1 cellular context compared by ENCODE assay signal in genomic region chr3:40476478-40477470, GRCh38.
TF ChIP-seq lines count a peak whose summit lies in the region.

Gene ZNF619, plus strand, starts transcription at chr3:40477122. Its CDS starts 858 bp downstream, at chr3:40477980.

TF ChIP-seq in HepG2, 621 proteins besides CTCF, POLR2A, EP300 and RAD21 (continued from another document and continues in another):
- peak; percentile 99 for TF ChIP-seq ZNF574 (CRISPR knock-in tag; IDR thresholded peaks at IDR 0.05)
- TF ChIP-seq HMGA1 (CRISPR knock-in tag; conservative IDR thresholded peaks at IDR 0.05) = no peak
- TF ChIP-seq ZNF354B (CRISPR knock-in tag; IDR thresholded peaks at IDR 0.05) = no peak
- TF ChIP-seq ZNF451 (CRISPR knock-in tag; IDR thresholded peaks at IDR 0.05) = no peak
- TF ChIP-seq HMGXB4 (CRISPR knock-in tag; IDR thresholded peaks at IDR 0.05; ENCODE audit: borderline replicate concordance in 1 of 2, low read depth in 1 of 2) = no peak; a peak in 2 of 4 replicates
- no peak for TF ChIP-seq CEBPG (CRISPR knock-in tag; IDR thresholded peaks at IDR 0.05)
- no peak for TF ChIP-seq CREB1 (IDR thresholded peaks at IDR 0.05)
- TF ChIP-seq CREB1 (CRISPR knock-in tag; IDR thresholded peaks at IDR 0.05) = no peak
- TF ChIP-seq KLF16 (CRISPR knock-in tag; IDR thresholded peaks at IDR 0.05) = no peak
- no peak for TF ChIP-seq HOXD1 (CRISPR knock-in tag; IDR thresholded peaks at IDR 0.05)
- no peak for TF ChIP-seq ZNF589 (CRISPR knock-in tag; conservative IDR thresholded peaks at IDR 0.05)
- no peak for TF ChIP-seq ZNF513 (CRISPR knock-in tag; conservative IDR thresholded peaks at IDR 0.05)
- TF ChIP-seq ZNF281 (CRISPR knock-in tag; IDR thresholded peaks at IDR 0.05; ENCODE audit: borderline replicate concordance) = no peak
- TF ChIP-seq NR0B2 (CRISPR knock-in tag; IDR thresholded peaks at IDR 0.05) = no peak
- no peak for TF ChIP-seq PATZ1 (CRISPR knock-in tag; IDR thresholded peaks at IDR 0.05)
- TF ChIP-seq ZNF746 (CRISPR knock-in tag; IDR thresholded peaks at IDR 0.05) = no peak
- TF ChIP-seq MXD4 (CRISPR knock-in tag; IDR thresholded peaks at IDR 0.05) = no peak
- TF ChIP-seq ZFP90 (CRISPR knock-in tag; IDR thresholded peaks at IDR 0.05; ENCODE audit: borderline replicate concordance) = 0 out of 2 replicates have a peak, but pooled peaks have one; percentile 66
- no peak for TF ChIP-seq EHMT2 (IDR thresholded peaks at IDR 0.05; ENCODE audit: borderline replicate concordance, low read depth, low read length)
- no peak for TF ChIP-seq ZNF776 (CRISPR knock-in tag; IDR thresholded peaks at IDR 0.05)
- TF ChIP-seq KDM5A (IDR thresholded peaks at IDR 0.05; ENCODE audit: borderline replicate concordance, low read length) = peak; percentile 54; the same call in 1 of the 2 replicates
- TF ChIP-seq ZNF557 (CRISPR knock-in tag; IDR thresholded peaks at IDR 0.05) = 0 out of 2 replicates have a peak, but pooled peaks have one; percentile 43
- TF ChIP-seq ZNF10 (CRISPR knock-in tag; IDR thresholded peaks at IDR 0.05; ENCODE audit: borderline replicate concordance, low read depth) = no peak
- TF ChIP-seq ZXDC (CRISPR knock-in tag; IDR thresholded peaks at IDR 0.05) = no peak
- no peak for TF ChIP-seq MTF1 (CRISPR knock-in tag; IDR thresholded peaks at IDR 0.05)
- no peak for TF ChIP-seq PBX2 (CRISPR knock-in tag; IDR thresholded peaks at IDR 0.05)
- no peak for TF ChIP-seq ZNF33B (CRISPR knock-in tag; IDR thresholded peaks at IDR 0.05)
- no peak for TF ChIP-seq NFIB (CRISPR knock-in tag; IDR thresholded peaks at IDR 0.05; ENCODE audit: borderline replicate concordance)
- TF ChIP-seq SNAPC2 (CRISPR knock-in tag; IDR thresholded peaks at IDR 0.05) = no peak
- no peak for TF ChIP-seq KLF11 (CRISPR knock-in tag; IDR thresholded peaks at IDR 0.05)
- no peak for TF ChIP-seq FUBP1 (CRISPR knock-in tag; IDR thresholded peaks at IDR 0.05; ENCODE audit: borderline replicate concordance)
- TF ChIP-seq ZGPAT (CRISPR knock-in tag; IDR thresholded peaks at IDR 0.05) = peak; percentile 71
- TF ChIP-seq NFYC (CRISPR knock-in tag; IDR thresholded peaks at IDR 0.05) = no peak
- no peak for TF ChIP-seq TSC22D2 (CRISPR knock-in tag; IDR thresholded peaks at IDR 0.05; ENCODE audit: borderline replicate concordance)
- peak; percentile 67 for TF ChIP-seq TBX2 (CRISPR knock-in tag; IDR thresholded peaks at IDR 0.05; ENCODE audit: borderline replicate concordance)
- no peak for TF ChIP-seq MIER3 (CRISPR knock-in tag; IDR thresholded peaks at IDR 0.05; ENCODE audit: borderline replicate concordance)
- 0 out of 2 replicates have a peak, but pooled peaks have one; percentile 31 for TF ChIP-seq ZBTB42 (CRISPR knock-in tag; IDR thresholded peaks at IDR 0.05)
- 0 out of 2 replicates have a peak, but pooled peaks have one; percentile 17 for TF ChIP-seq CREM (IDR thresholded peaks at IDR 0.05)
- TF ChIP-seq CREM (CRISPR knock-in tag; IDR thresholded peaks at IDR 0.05) = no peak
- no peak for TF ChIP-seq SP2 (CRISPR knock-in tag; IDR thresholded peaks at IDR 0.05)
- no peak for TF ChIP-seq ZNF256 (CRISPR knock-in tag; conservative IDR thresholded peaks at IDR 0.05)
- no peak for TF ChIP-seq SRY (CRISPR knock-in tag; IDR thresholded peaks at IDR 0.05)
